ENCODE assay signal across 9 cellular contexts in the genomic region with DNA sequence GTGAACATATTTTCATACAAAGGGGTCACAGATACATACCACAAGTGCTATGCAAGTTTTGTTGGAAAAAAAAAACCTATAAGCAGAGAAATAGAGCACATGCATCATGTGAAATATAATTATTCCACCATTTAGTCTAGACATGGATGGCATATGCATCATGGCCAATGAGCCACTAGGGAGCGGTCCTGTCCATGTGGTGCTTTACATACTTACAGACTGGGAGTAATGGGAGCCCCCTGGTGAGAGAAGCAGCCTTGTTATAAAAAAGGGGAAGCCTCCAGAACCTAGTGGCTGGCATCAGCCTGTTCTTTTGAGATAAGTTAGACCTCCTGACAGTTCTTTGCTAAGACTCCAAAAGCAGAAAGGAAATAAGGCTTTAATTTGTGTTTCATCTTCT.
DNase-seq lines count a peak whose midpoint lies in the region; TF ChIP-seq lines count a peak whose summit lies in the region.
"Had no signal": no experiment of that assay in that cellular context is flagged by ENCODE, and none has a peak within 500 bp of the region (broad histone marks: within the 10 kb centered on the region; RNA-seq: fewer than 3 reads in every experiment).

No MANE protein-coding gene starts in this region.

- peak; percentile 10 for DNase-seq in activated naive CD4-positive, alpha-beta T cell treated with anti-CD3 and anti-CD28 coated beads for 36 hours
- DNase-seq in activated naive CD4-positive, alpha-beta T cell (lab: John Stamatoyannopoulos, UW), result no peak
- DNase-seq in NCI-H69 (lab: John Stamatoyannopoulos, UW), result peak; percentile 55
- no peak for DNase-seq in mammary epithelial cell
- DNase-seq in testis, result peak; percentile 50
- DNase-seq in T-helper 1 cell, result no peak
- DNase-seq in stimulated activated CD4-positive, alpha-beta T cell treated with anti-CD3 and anti-CD28 coated beads, Interleukin-15, amount 100 ng/mL, for 24 hours, result no peak
- no peak for DNase-seq in NK-92 (lab: John Stamatoyannopoulos, UW; ENCODE audit: unreplicated experiment)

- no peak for TF ChIP-seq POLR2A in testis (IDR thresholded peaks at IDR 0.05)

- H3K36me3 Mint-ChIP-seq in activated naive CD4-positive, alpha-beta T cell treated with anti-CD3 and anti-CD28 coated beads for 36 hours (ENCODE audit: low read depth), result no peaks in the 10 kb centered on the region

- H3K4me3 ChIP-seq in mammary epithelial cell (replicated peaks in 1 of 3; ENCODE audit: insufficient read depth in 1 of 3, low read depth in 2 of 3, low read length in 3 of 3) (no peak overlapping the region), testis (no peak overlapping the region)
- H3K4me3 ChIP-seq: lung had no signal

- H3K4me1 ChIP-seq in mammary epithelial cell (ENCODE audit: insufficient read depth, low read length) (no peaks in the 10 kb centered on the region), testis (no peaks in the 10 kb centered on the region)

- no peak overlapping the region for H3K4me2 ChIP-seq in mammary epithelial cell (ENCODE audit: insufficient read depth, low read depth, low read length)

- no peak overlapping the region for H3K4me3 Mint-ChIP-seq in activated naive CD4-positive, alpha-beta T cell treated with anti-CD3 and anti-CD28 coated beads for 36 hours

- intact Hi-C loops in activated naive CD4-positive, alpha-beta T cell treated with anti-CD3 and anti-CD28 coated beads for 36 hours (cut with micrococcal nuclease), result no loop called here
- intact Hi-C loops in mammary epithelial cell (cut with micrococcal nuclease), result loop anchor here (10.0 kb wide), 1 partner anchor 425 kb away; no protein-coding TSS in a partner anchor
- intact Hi-C loops in testis (cut with DNase I; ENCODE audit: low total_unique reads), result no loop called here

- WGBS in mammary epithelial cell (ENCODE audit: low coverage, missing lambda C conversion rate), result 54% methylated on average over 1 of the region's 1 CpG
- 71 to 72% methylated on average over 1 of the region's 1 CpG for WGBS in testis, 2 donors

- CTCF ChIA-PET in activated naive CD4-positive, alpha-beta T cell treated with anti-CD3 and anti-CD28 coated beads for 36 hours (lab: Charles Lee), result no interaction called here
- CTCF ChIA-PET in mammary epithelial cell (lab: Charles Lee; ENCODE audit: low non-redundant PET), result no interaction called here

- no peaks in the 10 kb centered on the region for H4K20me1 ChIP-seq in mammary epithelial cell (ENCODE audit: insufficient read depth, low read length)

- H3K36me3 ChIP-seq in mammary epithelial cell (ENCODE audit: insufficient read depth, low read length), result no peaks in the 10 kb centered on the region
- H3K36me3 ChIP-seq in testis (ENCODE audit: low read depth, missing control alignments), result no peaks in the 10 kb centered on the region

- in situ Hi-C loops in mammary epithelial cell (cut with MboI; ENCODE audit: low sequenced_read_pairs in 2 of 2), result no loop called here

- H3K9me3 Mint-ChIP-seq in activated naive CD4-positive, alpha-beta T cell treated with anti-CD3 and anti-CD28 coated beads for 36 hours, result peaks cover 6% of the 10 kb centered on the region

- no peak overlapping the region for H3K27ac Mint-ChIP-seq in activated naive CD4-positive, alpha-beta T cell treated with anti-CD3 and anti-CD28 coated beads for 36 hours

- dilution Hi-C loops in mammary epithelial cell (cut with HindIII; ENCODE audit: low sequenced_read_pairs), result no loop called here

- no peaks in the 10 kb centered on the region for H3K79me2 ChIP-seq in mammary epithelial cell (ENCODE audit: insufficient read depth, low read length)

- no peaks in the 10 kb centered on the region for H3K27me3 Mint-ChIP-seq in activated naive CD4-positive, alpha-beta T cell treated with anti-CD3 and anti-CD28 coated beads for 36 hours (ENCODE audit: low read depth)

- BruUV-seq in mammary epithelial cell (replicated peaks; lab: Mats Ljungman, UMichigan), result no TSS peak

- H3K4me1 Mint-ChIP-seq in activated naive CD4-positive, alpha-beta T cell treated with anti-CD3 and anti-CD28 coated beads for 36 hours (ENCODE audit: low read depth), result no peaks in the 10 kb centered on the region

- no peaks in the 10 kb centered on the region for H3K27me3 ChIP-seq in mammary epithelial cell (ENCODE audit: insufficient read depth, low read length)
- H3K27me3 ChIP-seq in testis, result no peaks in the 10 kb centered on the region

- no peak overlapping the region for H3K9ac ChIP-seq in mammary epithelial cell (ENCODE audit: insufficient read depth, low read length)

- H2AFZ ChIP-seq in mammary epithelial cell (ENCODE audit: low read depth, low read length), result no peak overlapping the region

- H3K9me3 ChIP-seq in mammary epithelial cell (replicated peaks; ENCODE audit: insufficient read depth, low read length) (no peaks in the 10 kb centered on the region), testis (no peaks in the 10 kb centered on the region)

- TF ChIP-seq CTCF in mammary epithelial cell (conservative IDR thresholded peaks at IDR 0.05 in 1 of 2, IDR thresholded peaks at IDR 0.05 in 1 of 2; ENCODE audit: extremely low read depth in 1 of 2, insufficient read depth in 1 of 2, low read depth in 1 of 2, low read length in 2 of 2) (peak; percentile 14 to 43), testis (IDR thresholded peaks at IDR 0.05) (peak in 2 of 3 experiments; percentile 16 to 19)

- H3K27ac ChIP-seq in mammary epithelial cell (ENCODE audit: insufficient read depth, low read depth, low read length) (no peak overlapping the region), testis (no peak overlapping the region)

Comparison
In these comparisons a context has a peak if more than half of its experiments do, and no peak if none do; other contexts are left out.
1. DNase-seq: peak in activated naive CD4-positive, alpha-beta T cell treated with anti-CD3 and anti-CD28 coated beads for 36 hours (single experiment), NCI-H69 (single experiment) and testis (single experiment); none in activated naive CD4-positive, alpha-beta T cell (0 of 4), mammary epithelial cell (single experiment), T-helper 1 cell (0 of 5), stimulated activated CD4-positive, alpha-beta T cell treated with anti-CD3 and anti-CD28 coated beads, Interleukin-15, amount 100 ng/mL, for 24 hours (single experiment) and NK-92 (single experiment).